ENCODE assay signal across 27 cellular contexts in genomic region chr22:18112440-18112839, GRCh38. TPM values are rescaled to one million over a fixed set of nuclear protein-coding genes. Genes with fewer than 3 reads are reported as not detected.
"Had no signal": no experiment of that assay in that cellular context is flagged by ENCODE, and none has a peak within 500 bp of the region (broad histone marks: within the 10 kb centered on the region; RNA-seq: fewer than 3 reads in every experiment).

No MANE protein-coding gene starts in this region.

- H3K9me3 ChIP-seq: ascending aorta, esophagus muscularis mucosa, ovary, prostate gland, spleen, tibial nerve had no signal

- H3K27me3 ChIP-seq: ascending aorta, ovary had no signal

- H3K4me3 ChIP-seq: ascending aorta, cardiac muscle cell, ovary, prostate gland, tibial nerve had no signal

- H3K9me3 Mint-ChIP-seq: activated naive CD4-positive, alpha-beta T cell treated with anti-CD3 and anti-CD28 coated beads, Interleukin-2, amount 10 ng/mL, durations not matched to agents 7 days and 5 days; activated naive CD8-positive, alpha-beta T cell treated with anti-CD3 and anti-CD28 coated beads, Interleukin-2, amount 10 ng/mL, durations not matched to agents 7 days and 5 days; activated T-helper 1 cell treated with anti-CD3 and anti-CD28 coated beads, Interleukin-12 subunit alpha, Interleukin-12 subunit beta, Interleukin-2, Interleukin-4 antibody, amounts not matched to agents 30 ng/mL and 10 ng/mL and 1 ng/mL, durations not matched to agents 14 hours and 24 hours and 36 hours; brain; mesothelial cell of epicardium; naive B cell; T-helper 1 cell treated with Interleukin-12 subunit alpha and Interleukin-12 subunit beta and Interleukin-4 antibody, amounts not matched to agents 30 μg/mL and 1 μg/mL, for 36 hours had no signal

- H3K4me3 Mint-ChIP-seq: activated naive CD4-positive, alpha-beta T cell treated with anti-CD3 and anti-CD28 coated beads, Interleukin-2, amount 10 ng/mL, durations not matched to agents 7 days and 5 days; activated naive CD8-positive, alpha-beta T cell treated with anti-CD3 and anti-CD28 coated beads, Interleukin-2, amount 10 ng/mL, durations not matched to agents 7 days and 5 days; activated T-helper 1 cell treated with anti-CD3 and anti-CD28 coated beads, Interleukin-12 subunit alpha, Interleukin-12 subunit beta, Interleukin-2, Interleukin-4 antibody, amounts not matched to agents 30 ng/mL and 10 ng/mL and 1 ng/mL, durations not matched to agents 14 hours and 24 hours and 36 hours; endodermal cell; mesothelial cell of epicardium; T-helper 1 cell treated with Interleukin-12 subunit alpha and Interleukin-12 subunit beta and Interleukin-4 antibody, amounts not matched to agents 30 μg/mL and 1 μg/mL, for 36 hours had no signal

- DNase-seq: activated CD4-positive, alpha-beta T cell treated with anti-CD3 and anti-CD28 coated beads for 4 hours; activated CD4-positive, alpha-beta T cell treated with anti-CD3 and anti-CD28 coated beads, Interleukin-2, amount 50 U/mL, for 4 hours; activated CD8-positive, alpha-beta memory T cell treated with anti-CD3 and anti-CD28 coated beads, Interleukin-2, amount 50 U/mL, for 4 hours; activated effector memory CD4-positive, alpha-beta T cell treated with anti-CD3 and anti-CD28 coated beads, Interleukin-2, amount 50 U/mL, for 16 hours; activated naive CD4-positive, alpha-beta T cell treated with anti-CD3 and anti-CD28 coated beads, Interleukin-2, amount 10 ng/mL, durations not matched to agents 7 days and 5 days; activated naive CD8-positive, alpha-beta T cell treated with anti-CD3 and anti-CD28 coated beads, Interleukin-2, amount 10 ng/mL, durations not matched to agents 7 days and 5 days; activated T-cell treated with anti-CD3 and anti-CD28 coated beads, Interleukin-2, amount 50 U/mL, for 1 hour; cortex of kidney; endodermal cell; foreskin keratinocyte; islet precursor cell; naive B cell; ovary; stimulated activated CD4-positive, alpha-beta T cell treated with anti-CD3 and anti-CD28 coated beads, Interleukin-2, amount 100 ng/mL, for 48 hours; stimulated activated naive CD4-positive, alpha-beta T cell treated with Interleukin-2 at 50 U/mL for 16 hours; T-helper 9 cell had no signal

- H3K27ac Mint-ChIP-seq: activated naive CD4-positive, alpha-beta T cell treated with anti-CD3 and anti-CD28 coated beads, Interleukin-2, amount 10 ng/mL, durations not matched to agents 7 days and 5 days; activated naive CD8-positive, alpha-beta T cell treated with anti-CD3 and anti-CD28 coated beads, Interleukin-2, amount 10 ng/mL, durations not matched to agents 7 days and 5 days; activated T-helper 1 cell treated with anti-CD3 and anti-CD28 coated beads, Interleukin-12 subunit alpha, Interleukin-12 subunit beta, Interleukin-2, Interleukin-4 antibody, amounts not matched to agents 30 ng/mL and 10 ng/mL and 1 ng/mL, durations not matched to agents 14 hours and 24 hours and 36 hours; brain; endodermal cell; mesothelial cell of epicardium; naive B cell; T-helper 1 cell treated with Interleukin-12 subunit alpha and Interleukin-12 subunit beta and Interleukin-4 antibody, amounts not matched to agents 30 μg/mL and 1 μg/mL, for 36 hours had no signal

- H3K36me3 ChIP-seq: ascending aorta, cardiac muscle cell, esophagus muscularis mucosa, ovary, prostate gland, spleen, tibial nerve had no signal

- ATAC-seq: foreskin keratinocyte had no signal

- H3K27ac ChIP-seq: ascending aorta, cardiac muscle cell, foreskin keratinocyte, ovary, prostate gland, spleen, tibial nerve, VCaP had no signal

- H3K36me3 Mint-ChIP-seq: activated naive CD4-positive, alpha-beta T cell treated with anti-CD3 and anti-CD28 coated beads, Interleukin-2, amount 10 ng/mL, durations not matched to agents 7 days and 5 days; activated naive CD8-positive, alpha-beta T cell treated with anti-CD3 and anti-CD28 coated beads, Interleukin-2, amount 10 ng/mL, durations not matched to agents 7 days and 5 days; brain; mesothelial cell of epicardium; naive B cell had no signal

- H3K4me1 ChIP-seq: foreskin keratinocyte had no signal

RNA-seq across cellular contexts. Expression of gene TUBA8, which starts 1.8 kb away (rescaled TPM):
- total RNA-seq: ascending aorta had no signal
